In genomic region chr5:41334758-41335157, GRCh38 we compare ENCODE assay signal across 11 cellular contexts.
A peak's percentile ranks its signal among the peaks of the same experiment; 100 is the strongest.
DNase-seq lines count a peak whose midpoint lies in the region; ATAC-seq and TF ChIP-seq lines count a peak whose summit lies in the region.
"Had no signal": no experiment of that assay in that cellular context is flagged by ENCODE, and none has a peak within 500 bp of the region (broad histone marks: within the 10 kb centered on the region; RNA-seq: fewer than 3 reads in every experiment).

No MANE protein-coding gene starts in this region.

- no peak overlapping the region for H3K27ac Mint-ChIP-seq in endothelial cell (ENCODE audit: unreplicated experiment)

- H3K9ac ChIP-seq in OCI-LY3 (ENCODE audit: low read length): no peak overlapping the region
- H3K9ac ChIP-seq: BLaER1 treated with 17β-estradiol and CSF1 and Interleukin-3, amounts not matched to agents 10 nM and 100 nM had no signal

- no peaks in the 10 kb centered on the region for H3K9me3 ChIP-seq in OCI-LY3 (ENCODE audit: insufficient read depth, low read length)
- H3K9me3 ChIP-seq: BLaER1 treated with 17β-estradiol and CSF1 and Interleukin-3, amounts not matched to agents 10 nM and 100 nM had no signal

- H3K4me2 ChIP-seq in OCI-LY3 (ENCODE audit: low read length): peak overlapping the region; percentile 58
- H3K4me2 ChIP-seq: BLaER1 treated with 17β-estradiol and CSF1 and Interleukin-3, amounts not matched to agents 10 nM and 100 nM had no signal

- no peaks in the 10 kb centered on the region for H3K36me3 Mint-ChIP-seq in endothelial cell (ENCODE audit: low read depth, unreplicated experiment)

- peaks cover 11% of the 10 kb centered on the region for H3K4me1 ChIP-seq in OCI-LY3 (ENCODE audit: low read length)
- H3K4me1 ChIP-seq: BLaER1 treated with 17β-estradiol and CSF1 and Interleukin-3, amounts not matched to agents 10 nM and 100 nM had no signal

- no peaks in the 10 kb centered on the region for H4K20me1 ChIP-seq in OCI-LY3 (ENCODE audit: insufficient read depth, low read length)
- H4K20me1 ChIP-seq: BLaER1 treated with 17β-estradiol and CSF1 and Interleukin-3, amounts not matched to agents 10 nM and 100 nM had no signal

- TF ChIP-seq CTCF in OCI-LY3 (IDR thresholded peaks at IDR 0.05; ENCODE audit: low read depth, low read length): no peak
- no peak for TF ChIP-seq CTCF in endothelial cell (IDR thresholded peaks at IDR 0.05; ENCODE audit: unreplicated experiment)

- H3K27me3 Mint-ChIP-seq in endothelial cell (ENCODE audit: unreplicated experiment): peaks cover 1% of the 10 kb centered on the region

- H3K4me3 ChIP-seq in OCI-LY3 (ENCODE audit: low read length): peak overlapping the region; percentile 22; the same call in 1 of the 2 replicates
- H3K4me3 ChIP-seq: BLaER1 treated with 17β-estradiol and CSF1 and Interleukin-3, amounts not matched to agents 10 nM and 100 nM had no signal

- no peak overlapping the region for H3K27ac ChIP-seq in OCI-LY3 (ENCODE audit: low read length)
- H3K27ac ChIP-seq: BLaER1 treated with 17β-estradiol and CSF1 and Interleukin-3, amounts not matched to agents 10 nM and 100 nM had no signal

- H3K4me1 Mint-ChIP-seq in endothelial cell (ENCODE audit: unreplicated experiment): no peaks in the 10 kb centered on the region

- H3K79me2 ChIP-seq in OCI-LY3 (ENCODE audit: low read length): no peaks in the 10 kb centered on the region

- ATAC-seq in GM21717 (IDR thresholded peaks at IDR 0.05; ENCODE audit: unreplicated experiment) (peak; percentile 68), GM21528 (IDR thresholded peaks at IDR 0.05; ENCODE audit: low FRiP score, unreplicated experiment) (no peak)
- ATAC-seq: esophagus mucosa had no signal

- H3K27me3 ChIP-seq in OCI-LY3 (ENCODE audit: low read depth, low read length): no peaks in the 10 kb centered on the region
- H3K27me3 ChIP-seq: BLaER1 treated with 17β-estradiol and CSF1 and Interleukin-3, amounts not matched to agents 10 nM and 100 nM had no signal

- H3K36me3 ChIP-seq in OCI-LY3 (replicated peaks; ENCODE audit: low read depth, low read length): no peaks in the 10 kb centered on the region
- H3K36me3 ChIP-seq: BLaER1 treated with 17β-estradiol and CSF1 and Interleukin-3, amounts not matched to agents 10 nM and 100 nM had no signal

- H3K9me3 Mint-ChIP-seq in endothelial cell (ENCODE audit: unreplicated experiment): no peaks in the 10 kb centered on the region

- DNase-seq in EL: peak; percentile 5
- DNase-seq in inferior parietal cortex (ENCODE audit: extremely low spot score): peak; percentile 59
- DNase-seq in GF-D8 (lab: John Stamatoyannopoulos, UW): no peak
- no peak for DNase-seq in cerebellar cortex (ENCODE audit: low spot score)
- no peak for DNase-seq in endothelial cell (ENCODE audit: low spot score)
- DNase-seq: activated gamma-delta T cell had no signal

- H3K4me3 Mint-ChIP-seq in endothelial cell (ENCODE audit: unreplicated experiment): no peak overlapping the region

- H2AFZ ChIP-seq in OCI-LY3 (ENCODE audit: low read depth, low read length): no peak overlapping the region

Comparison
In these comparisons a context has a peak if more than half of its experiments do, and no peak if none do; other contexts are left out.
1. DNase-seq: peak in EL (single experiment) and inferior parietal cortex (single experiment); none in GF-D8 (single experiment), cerebellar cortex (single experiment) and endothelial cell (single experiment).